1 cellular context compared by ENCODE assay signal in the genomic region with DNA sequence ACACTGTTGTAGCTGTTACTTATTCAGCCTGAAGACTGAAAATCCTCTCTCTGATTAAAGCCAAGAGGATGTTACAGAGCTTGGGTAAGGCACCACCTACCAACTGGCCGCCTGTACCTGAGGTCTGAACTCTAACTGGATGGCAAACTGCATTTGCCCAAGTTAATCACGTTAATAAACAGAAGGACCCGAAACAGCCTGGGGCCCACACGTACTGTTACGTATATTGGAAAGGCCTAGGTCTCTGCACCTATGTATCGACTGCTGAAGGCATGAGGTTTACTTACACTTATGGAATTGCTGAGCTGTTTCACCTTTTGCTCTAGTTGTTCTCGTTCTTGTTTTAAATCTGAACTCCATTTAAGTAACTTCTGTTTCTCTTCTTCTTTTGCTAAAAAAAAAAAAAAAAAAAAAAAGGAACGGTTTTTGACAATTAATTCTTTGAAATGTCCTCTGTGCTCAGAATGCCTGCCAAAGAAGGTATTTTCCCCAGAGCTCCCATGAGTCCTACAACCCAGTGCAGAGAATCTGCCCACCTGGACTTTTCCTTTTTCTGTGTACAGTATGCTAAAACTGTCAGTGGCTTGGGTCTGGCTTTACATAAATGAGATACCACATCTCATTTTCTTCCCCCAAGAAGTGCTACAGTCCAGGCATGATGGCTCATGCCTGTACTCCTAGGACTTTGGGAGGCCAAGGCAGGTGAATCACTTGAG.
TF ChIP-seq lines count a peak whose summit lies in the region.

No MANE protein-coding gene starts in this region.

TF ChIP-seq in GM23338, 12 proteins besides CTCF, POLR2A, EP300 and RAD21 (continued from another document):
- TF ChIP-seq, protein P1, sequence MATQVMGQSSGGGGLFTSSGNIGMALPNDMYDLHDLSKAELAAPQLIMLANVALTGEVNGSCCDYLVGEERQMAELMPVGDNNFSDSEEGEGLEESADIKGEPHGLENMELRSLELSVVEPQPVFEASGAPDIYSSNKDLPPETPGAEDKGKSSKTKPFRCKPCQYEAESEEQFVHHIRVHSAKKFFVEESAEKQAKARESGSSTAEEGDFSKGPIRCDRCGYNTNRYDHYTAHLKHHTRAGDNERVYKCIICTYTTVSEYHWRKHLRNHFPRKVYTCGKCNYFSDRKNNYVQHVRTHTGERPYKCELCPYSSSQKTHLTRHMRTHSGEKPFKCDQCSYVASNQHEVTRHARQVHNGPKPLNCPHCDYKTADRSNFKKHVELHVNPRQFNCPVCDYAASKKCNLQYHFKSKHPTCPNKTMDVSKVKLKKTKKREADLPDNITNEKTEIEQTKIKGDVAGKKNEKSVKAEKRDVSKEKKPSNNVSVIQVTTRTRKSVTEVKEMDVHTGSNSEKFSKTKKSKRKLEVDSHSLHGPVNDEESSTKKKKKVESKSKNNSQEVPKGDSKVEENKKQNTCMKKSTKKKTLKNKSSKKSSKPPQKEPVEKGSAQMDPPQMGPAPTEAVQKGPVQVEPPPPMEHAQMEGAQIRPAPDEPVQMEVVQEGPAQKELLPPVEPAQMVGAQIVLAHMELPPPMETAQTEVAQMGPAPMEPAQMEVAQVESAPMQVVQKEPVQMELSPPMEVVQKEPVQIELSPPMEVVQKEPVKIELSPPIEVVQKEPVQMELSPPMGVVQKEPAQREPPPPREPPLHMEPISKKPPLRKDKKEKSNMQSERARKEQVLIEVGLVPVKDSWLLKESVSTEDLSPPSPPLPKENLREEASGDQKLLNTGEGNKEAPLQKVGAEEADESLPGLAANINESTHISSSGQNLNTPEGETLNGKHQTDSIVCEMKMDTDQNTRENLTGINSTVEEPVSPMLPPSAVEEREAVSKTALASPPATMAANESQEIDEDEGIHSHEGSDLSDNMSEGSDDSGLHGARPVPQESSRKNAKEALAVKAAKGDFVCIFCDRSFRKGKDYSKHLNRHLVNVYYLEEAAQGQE (IDR thresholded peaks at IDR 0.05; ENCODE audit: unreplicated experiment): no peak
- no peak for TF ChIP-seq CREB1 (CRISPR knock-in tag; IDR thresholded peaks at IDR 0.05; ENCODE audit: low read depth)
- no peak for TF ChIP-seq ZNF462 (CRISPR knock-in tag; IDR thresholded peaks at IDR 0.05)
- TF ChIP-seq NANOG (IDR thresholded peaks at IDR 0.05; ENCODE audit: borderline replicate concordance): no peak
- TF ChIP-seq EZH2 (IDR thresholded peaks at IDR 0.05; ENCODE audit: low read depth, unreplicated experiment): no peak
- no peak for TF ChIP-seq JUNB (IDR thresholded peaks at IDR 0.05; ENCODE audit: unreplicated experiment)
- no peak for TF ChIP-seq STAT1 (IDR thresholded peaks at IDR 0.05; ENCODE audit: unreplicated experiment)
TF ChIP-seq in GM23338: peak in this region for 0.
